Comparison of ENCODE assay signal across 8 cellular contexts in the genomic region with DNA sequence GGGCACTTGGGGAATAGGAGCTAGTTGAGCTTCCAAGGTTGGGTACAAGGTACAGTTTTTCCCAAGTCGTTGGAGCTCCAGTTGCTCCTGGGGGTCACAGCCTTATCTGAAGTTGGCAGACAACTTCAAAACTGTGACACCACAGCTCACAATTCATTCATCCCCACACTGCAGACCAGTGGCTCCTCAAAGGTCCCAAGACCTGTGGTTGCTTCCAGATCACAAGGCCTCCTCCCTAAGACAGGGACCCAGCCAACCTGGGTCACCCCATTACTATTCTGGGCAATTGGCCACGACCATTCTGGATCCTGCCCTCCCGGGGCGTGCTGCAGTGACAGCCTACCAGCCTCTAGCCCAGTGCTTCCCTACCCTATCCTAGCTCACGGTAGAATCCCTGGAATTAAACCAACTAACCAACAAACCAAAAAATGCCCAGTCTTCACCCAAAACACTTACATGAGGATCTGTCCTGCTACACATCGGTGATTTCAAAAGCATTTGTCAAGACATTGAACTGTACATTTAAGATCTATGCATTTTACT. TPM values are rescaled to one million over a fixed set of nuclear protein-coding genes. Genes with fewer than 3 reads are reported as not detected.
DNase-seq lines count a peak whose midpoint lies in the region; ATAC-seq, FAIRE-seq and TF ChIP-seq lines count a peak whose summit lies in the region.

No MANE protein-coding gene starts in this region.

- no TSS peak for BruUV-seq in Calu3 (replicated peaks; lab: Mats Ljungman, UMichigan)

- FAIRE-seq in urothelium cell line (lab: Jason Lieb, UNC) = no peak

- no peak for ATAC-seq in GM18519 (IDR thresholded peaks at IDR 0.05; ENCODE audit: low FRiP score, unreplicated experiment)

- H3K36me3 Mint-ChIP-seq in Calu3 (ENCODE audit: insufficient read depth, unreplicated experiment) = peaks cover 25% of the 10 kb centered on the region

- H3K9me3 Mint-ChIP-seq in Calu3 (ENCODE audit: low read depth, unreplicated experiment) = no peaks in the 10 kb centered on the region

- no peak for TF ChIP-seq CTCF in Calu3 (IDR thresholded peaks at IDR 0.05; ENCODE audit: unreplicated experiment)
- no peak for TF ChIP-seq CTCF in cardiac fibroblast (IDR thresholded peaks at IDR 0.05; ENCODE audit: low read depth, low read length)

- CTCF ChIA-PET in Calu3 (lab: Charles Lee) = interaction anchor here (0.8 to 2.0 kb wide), 7 partner anchors 9 to 134 kb away, joined by 3 to 27 read pairs (median 5); partner anchors contain the start of genes GGA1 and NOL12

- peak overlapping the region; percentile 45 for H3K9ac ChIP-seq in mucosa of stomach (ENCODE audit: low read length)

- H3K4me1 Mint-ChIP-seq in Calu3 (ENCODE audit: low read depth, unreplicated experiment) = peaks cover 40% of the 10 kb centered on the region

- H3K36me3 ChIP-seq in mucosa of stomach (ENCODE audit: control insufficient read depth, insufficient read depth, low read length) = peaks cover 4% of the 10 kb centered on the region

- H3K27me3 ChIP-seq in mucosa of stomach (ENCODE audit: control insufficient read depth, insufficient read depth, low read length) = no peaks in the 10 kb centered on the region

- peak overlapping the region; percentile 92 for H3K27ac Mint-ChIP-seq in Calu3 (ENCODE audit: unreplicated experiment)

- peak overlapping the region; percentile 92 for H3K4me3 Mint-ChIP-seq in Calu3 (ENCODE audit: low read depth, unreplicated experiment)

- no peaks in the 10 kb centered on the region for H3K9me3 ChIP-seq in mucosa of stomach (ENCODE audit: control insufficient read depth, low read length)

- H3K4me1 ChIP-seq in mucosa of stomach (ENCODE audit: control insufficient read depth, insufficient read depth, low read length) = peaks cover 32% of the 10 kb centered on the region

- no peaks in the 10 kb centered on the region for H3K27me3 Mint-ChIP-seq in Calu3 (ENCODE audit: unreplicated experiment)

- intact Hi-C loops in Calu3 (cut with micrococcal nuclease; ENCODE audit: unreplicated experiment) = no loop called here

- peak overlapping the region; percentile 50 to 52 for H3K4me3 ChIP-seq in cardiac fibroblast (replicated peaks in 1 of 2; ENCODE audit: low read depth in 2 of 2, low read length in 2 of 2)
- H3K4me3 ChIP-seq in mucosa of stomach (ENCODE audit: low read length) = peak overlapping the region; percentile 65

- DNase-seq in Calu3 = no peak
- peak; percentile 8 to 54 for DNase-seq in Kasumi-1 (lab: John Stamatoyannopoulos, UW)
- no peak for DNase-seq in cardiac fibroblast (ENCODE audit: low read depth in 2 of 2)
- no peak for DNase-seq in urothelium cell line (ENCODE audit: low spot score)
- DNase-seq in effector CD4-positive, alpha-beta T cell = no peak
- no peak for DNase-seq in H4 (ENCODE audit: low spot score)

RNA-seq across cellular contexts. Expression of gene PDXP, which starts 0.9 kb away (rescaled TPM):
- total RNA-seq in Calu3 (2022) = 18.4 and 21.4 TPM in 2 replicates
- total RNA-seq in H4 (2014; rRNA removed; shearing (Covaris generic)) = 9.0 and 9.3 TPM in 2 replicates

RNA-seq across cellular contexts. Expression of gene LGALS1, which starts 17.8 kb away (rescaled TPM):
- 61.4 and 72.3 TPM in 2 replicates for total RNA-seq in Calu3 (2022)
- 1,239 and 1,549 TPM in 2 replicates for total RNA-seq in H4 (2014; rRNA removed; shearing (Covaris generic))

RNA-seq across cellular contexts. Expression of gene SH3BP1, which starts 18.2 kb away (rescaled TPM):
- total RNA-seq in Calu3 (2022) = 13.0 and 17.6 TPM in 2 replicates
- 6.9 and 14.7 TPM in 2 replicates for total RNA-seq in H4 (2014; rRNA removed; shearing (Covaris generic))

RNA-seq across cellular contexts. Expression of gene NOL12, which starts 28.5 kb away (rescaled TPM):
- 23.7 and 26.8 TPM in 2 replicates for total RNA-seq in Calu3 (2022)
- total RNA-seq in H4 (2014; rRNA removed; shearing (Covaris generic)) = 25.7 and 27.3 TPM in 2 replicates

RNA-seq across cellular contexts. Expression of gene TRIOBP, which starts 39.2 kb away (rescaled TPM):
- total RNA-seq in Calu3 (2022) = 85.3 and 86.5 TPM in 2 replicates
- 18.3 and 21.9 TPM in 2 replicates for total RNA-seq in H4 (2014; rRNA removed; shearing (Covaris generic))

Comparison
In these comparisons a context has a peak if more than half of its experiments do, and no peak if none do; other contexts are left out.
1. DNase-seq: peak in Kasumi-1 (2 of 2); none in Calu3 (single experiment), cardiac fibroblast (0 of 2), urothelium cell line (single experiment), effector CD4-positive, alpha-beta T cell (single experiment) and H4 (single experiment).
2. RNA of gene LGALS1, which starts 17.8 kb away (total RNA-seq): 1,239 to 1,549 TPM in H4; 61.4 to 72.3 TPM in Calu3; every median in the first group is over 10 times any median in the second.